In genomic region chr5:149745944-149746326, GRCh38 we compare ENCODE assay signal across 1 cellular context.
A peak's percentile ranks its signal among the peaks of the same experiment; 100 is the strongest.
TF ChIP-seq lines count a peak whose summit lies in the region.

No MANE protein-coding gene starts in this region.

TF ChIP-seq in K562, 482 proteins besides CTCF, POLR2A, EP300 and RAD21 (continued from another document and continues in another):
- no peak for TF ChIP-seq EP400 (IDR thresholded peaks at IDR 0.05)
- TF ChIP-seq RFX5 (IDR thresholded peaks at IDR 0.05; ENCODE audit: low read depth, low read length) = no peak
- peak; percentile 58; the same call in 1 of the 2 replicates for TF ChIP-seq KLF1 (tag; IDR thresholded peaks at IDR 0.05)
- no peak for TF ChIP-seq ZNF232 (CRISPR knock-in tag; IDR thresholded peaks at IDR 0.05)
- 0 out of 2 replicates have a peak, but pooled peaks have one; percentile 11 for TF ChIP-seq BCOR (IDR thresholded peaks at IDR 0.05)
- TF ChIP-seq ZNF224 (CRISPR knock-in tag; IDR thresholded peaks at IDR 0.05) = no peak
- TF ChIP-seq MAFG (tag; conservative IDR thresholded peaks at IDR 0.05) = no peak
- no peak for TF ChIP-seq HLTF (IDR thresholded peaks at IDR 0.05)
- TF ChIP-seq MIER1 (IDR thresholded peaks at IDR 0.05; ENCODE audit: low read depth) = no peak
- TF ChIP-seq STAT5B (CRISPR knock-in tag; IDR thresholded peaks at IDR 0.05) = no peak
- no peak for TF ChIP-seq NR2C1 (IDR thresholded peaks at IDR 0.05)
- TF ChIP-seq NR2C1 (tag; IDR thresholded peaks at IDR 0.05) = no peak
- no peak for TF ChIP-seq ATF7 (IDR thresholded peaks at IDR 0.05)
- peak; percentile 19; the same call in 1 of the 2 replicates for TF ChIP-seq HMBOX1 (IDR thresholded peaks at IDR 0.05)
- no peak for TF ChIP-seq PHF20 (IDR thresholded peaks at IDR 0.05; ENCODE audit: partially characterized antibody)
- no peak for TF ChIP-seq ZNF282 (CRISPR knock-in tag; IDR thresholded peaks at IDR 0.05)
- no peak for TF ChIP-seq BRCA1 (IDR thresholded peaks at IDR 0.05)
- TF ChIP-seq BRCA1 (CRISPR knock-in tag; IDR thresholded peaks at IDR 0.05) = no peak
- TF ChIP-seq, protein P1, sequence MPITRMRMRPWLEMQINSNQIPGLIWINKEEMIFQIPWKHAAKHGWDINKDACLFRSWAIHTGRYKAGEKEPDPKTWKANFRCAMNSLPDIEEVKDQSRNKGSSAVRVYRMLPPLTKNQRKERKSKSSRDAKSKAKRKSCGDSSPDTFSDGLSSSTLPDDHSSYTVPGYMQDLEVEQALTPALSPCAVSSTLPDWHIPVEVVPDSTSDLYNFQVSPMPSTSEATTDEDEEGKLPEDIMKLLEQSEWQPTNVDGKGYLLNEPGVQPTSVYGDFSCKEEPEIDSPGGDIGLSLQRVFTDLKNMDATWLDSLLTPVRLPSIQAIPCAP (CRISPR knock-in tag; IDR thresholded peaks at IDR 0.05; ENCODE audit: borderline replicate concordance) = no peak
- no peak for TF ChIP-seq PBX2 (CRISPR knock-in tag; IDR thresholded peaks at IDR 0.05; ENCODE audit: low read depth)
- no peak for TF ChIP-seq PBX2 (tag; conservative IDR thresholded peaks at IDR 0.05; ENCODE audit: low read depth)
- TF ChIP-seq TRIM28 (IDR thresholded peaks at IDR 0.05) = no peak
- TF ChIP-seq, protein P2, sequence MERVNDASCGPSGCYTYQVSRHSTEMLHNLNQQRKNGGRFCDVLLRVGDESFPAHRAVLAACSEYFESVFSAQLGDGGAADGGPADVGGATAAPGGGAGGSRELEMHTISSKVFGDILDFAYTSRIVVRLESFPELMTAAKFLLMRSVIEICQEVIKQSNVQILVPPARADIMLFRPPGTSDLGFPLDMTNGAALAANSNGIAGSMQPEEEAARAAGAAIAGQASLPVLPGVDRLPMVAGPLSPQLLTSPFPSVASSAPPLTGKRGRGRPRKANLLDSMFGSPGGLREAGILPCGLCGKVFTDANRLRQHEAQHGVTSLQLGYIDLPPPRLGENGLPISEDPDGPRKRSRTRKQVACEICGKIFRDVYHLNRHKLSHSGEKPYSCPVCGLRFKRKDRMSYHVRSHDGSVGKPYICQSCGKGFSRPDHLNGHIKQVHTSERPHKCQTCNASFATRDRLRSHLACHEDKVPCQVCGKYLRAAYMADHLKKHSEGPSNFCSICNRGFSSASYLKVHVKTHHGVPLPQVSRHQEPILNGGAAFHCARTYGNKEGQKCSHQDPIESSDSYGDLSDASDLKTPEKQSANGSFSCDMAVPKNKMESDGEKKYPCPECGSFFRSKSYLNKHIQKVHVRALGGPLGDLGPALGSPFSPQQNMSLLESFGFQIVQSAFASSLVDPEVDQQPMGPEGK (CRISPR knock-in tag; IDR thresholded peaks at IDR 0.05; ENCODE audit: borderline replicate concordance) = no peak
- TF ChIP-seq RCOR1 (IDR thresholded peaks at IDR 0.05; ENCODE audit: borderline replicate concordance in 1 of 2, low read depth in 2 of 2, low read length in 2 of 2) = peak in 1 of 2 experiments; percentile 13; a peak in 1 of 4 replicates
- no peak for TF ChIP-seq SMARCB1 (IDR thresholded peaks at IDR 0.05; ENCODE audit: insufficient read length, low read depth)
- TF ChIP-seq, protein P3, sequence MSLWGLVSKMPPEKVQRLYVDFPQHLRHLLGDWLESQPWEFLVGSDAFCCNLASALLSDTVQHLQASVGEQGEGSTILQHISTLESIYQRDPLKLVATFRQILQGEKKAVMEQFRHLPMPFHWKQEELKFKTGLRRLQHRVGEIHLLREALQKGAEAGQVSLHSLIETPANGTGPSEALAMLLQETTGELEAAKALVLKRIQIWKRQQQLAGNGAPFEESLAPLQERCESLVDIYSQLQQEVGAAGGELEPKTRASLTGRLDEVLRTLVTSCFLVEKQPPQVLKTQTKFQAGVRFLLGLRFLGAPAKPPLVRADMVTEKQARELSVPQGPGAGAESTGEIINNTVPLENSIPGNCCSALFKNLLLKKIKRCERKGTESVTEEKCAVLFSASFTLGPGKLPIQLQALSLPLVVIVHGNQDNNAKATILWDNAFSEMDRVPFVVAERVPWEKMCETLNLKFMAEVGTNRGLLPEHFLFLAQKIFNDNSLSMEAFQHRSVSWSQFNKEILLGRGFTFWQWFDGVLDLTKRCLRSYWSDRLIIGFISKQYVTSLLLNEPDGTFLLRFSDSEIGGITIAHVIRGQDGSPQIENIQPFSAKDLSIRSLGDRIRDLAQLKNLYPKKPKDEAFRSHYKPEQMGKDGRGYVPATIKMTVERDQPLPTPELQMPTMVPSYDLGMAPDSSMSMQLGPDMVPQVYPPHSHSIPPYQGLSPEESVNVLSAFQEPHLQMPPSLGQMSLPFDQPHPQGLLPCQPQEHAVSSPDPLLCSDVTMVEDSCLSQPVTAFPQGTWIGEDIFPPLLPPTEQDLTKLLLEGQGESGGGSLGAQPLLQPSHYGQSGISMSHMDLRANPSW (CRISPR knock-in tag; IDR thresholded peaks at IDR 0.05) = no peak
- TF ChIP-seq, protein P4, sequence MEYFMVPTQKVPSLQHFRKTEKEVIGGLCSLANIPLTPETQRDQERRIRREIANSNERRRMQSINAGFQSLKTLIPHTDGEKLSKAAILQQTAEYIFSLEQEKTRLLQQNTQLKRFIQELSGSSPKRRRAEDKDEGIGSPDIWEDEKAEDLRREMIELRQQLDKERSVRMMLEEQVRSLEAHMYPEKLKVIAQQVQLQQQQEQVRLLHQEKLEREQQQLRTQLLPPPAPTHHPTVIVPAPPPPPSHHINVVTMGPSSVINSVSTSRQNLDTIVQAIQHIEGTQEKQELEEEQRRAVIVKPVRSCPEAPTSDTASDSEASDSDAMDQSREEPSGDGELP (CRISPR knock-in tag; IDR thresholded peaks at IDR 0.05; ENCODE audit: borderline replicate concordance) = no peak
- TF ChIP-seq FOXK1 (CRISPR knock-in tag; IDR thresholded peaks at IDR 0.05; ENCODE audit: borderline replicate concordance) = no peak
- TF ChIP-seq, protein P5, sequence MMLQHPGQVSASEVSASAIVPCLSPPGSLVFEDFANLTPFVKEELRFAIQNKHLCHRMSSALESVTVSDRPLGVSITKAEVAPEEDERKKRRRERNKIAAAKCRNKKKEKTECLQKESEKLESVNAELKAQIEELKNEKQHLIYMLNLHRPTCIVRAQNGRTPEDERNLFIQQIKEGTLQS (IDR thresholded peaks at IDR 0.05) = no peak
- TF ChIP-seq, protein P5 (CRISPR knock-in tag; conservative IDR thresholded peaks at IDR 0.05) = no peak
- no peak for TF ChIP-seq CBFA2T2 (conservative IDR thresholded peaks at IDR 0.05)
- no peak for TF ChIP-seq E4F1 (CRISPR knock-in tag; IDR thresholded peaks at IDR 0.05; ENCODE audit: borderline replicate concordance)
- peak; percentile 22 for TF ChIP-seq CHD4 (IDR thresholded peaks at IDR 0.05; ENCODE audit: insufficient read depth, insufficient replicate concordance, low read depth, low read length, poor library complexity, severe bottlenecking)
- no peak for TF ChIP-seq CREBBP (IDR thresholded peaks at IDR 0.05; ENCODE audit: low read depth, low read length)
- TF ChIP-seq TCF3 (CRISPR knock-in tag; IDR thresholded peaks at IDR 0.05) = 0 out of 2 replicates have a peak, but pooled peaks have one; percentile 27
- TF ChIP-seq DMBX1 (CRISPR knock-in tag; IDR thresholded peaks at IDR 0.05; ENCODE audit: borderline replicate concordance) = no peak
- no peak for TF ChIP-seq USF2 (CRISPR knock-in tag; IDR thresholded peaks at IDR 0.05)
- 0 out of 2 replicates have a peak, but pooled peaks have one; percentile 35 for TF ChIP-seq CTBP1 (IDR thresholded peaks at IDR 0.05; ENCODE audit: borderline replicate concordance)
- TF ChIP-seq, protein P6, sequence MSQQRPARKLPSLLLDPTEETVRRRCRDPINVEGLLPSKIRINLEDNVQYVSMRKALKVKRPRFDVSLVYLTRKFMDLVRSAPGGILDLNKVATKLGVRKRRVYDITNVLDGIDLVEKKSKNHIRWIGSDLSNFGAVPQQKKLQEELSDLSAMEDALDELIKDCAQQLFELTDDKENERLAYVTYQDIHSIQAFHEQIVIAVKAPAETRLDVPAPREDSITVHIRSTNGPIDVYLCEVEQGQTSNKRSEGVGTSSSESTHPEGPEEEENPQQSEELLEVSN (IDR thresholded peaks at IDR 0.05; ENCODE audit: borderline replicate concordance in 1 of 2, extremely low read depth in 1 of 2, insufficient read depth in 1 of 2, insufficient read length in 1 of 2, low read depth in 1 of 2, low read length in 1 of 2, poor library complexity in 1 of 2, severe bottlenecking in 1 of 2) = no peak
